In genomic region chr2:202374383-202374782, GRCh38 we compare ENCODE assay signal across 7 cellular contexts. TPM values are rescaled to one million over a fixed set of nuclear protein-coding genes. Genes with fewer than 3 reads are reported as not detected.
DNase-seq lines count a peak whose midpoint lies in the region; ATAC-seq and TF ChIP-seq lines count a peak whose summit lies in the region.
"Not testable (repeated sequence)": the region's sequence is repeated elsewhere in the genome, so short reads cannot be mapped to it uniquely, and the experiment has no call there.

No MANE protein-coding gene starts in this region.

- not testable (repeated sequence) for H3K36me3 ChIP-seq in GM23248 (ENCODE audit: low read depth); Panc1 (ENCODE audit: control insufficient read depth, insufficient read depth, low read length); iPS-20b (ENCODE audit: insufficient read depth, low read depth, low read length); skeletal muscle tissue (ENCODE audit: control insufficient read depth in 3 of 3, insufficient read depth in 3 of 3, low read length in 3 of 3)

- H3K27me3 Mint-ChIP-seq in activated T-cell treated with anti-CD3 and anti-CD28 coated beads, Interleukin-2, amount 50 U/mL, for 4 hours (ENCODE audit: low read depth); effector memory CD8-positive, alpha-beta T cell; nephron progenitor cell (ENCODE audit: low read depth, poor library complexity): not testable (repeated sequence)

- peak overlapping the region; percentile 100 for H3K27ac ChIP-seq in GM23248
- H3K27ac ChIP-seq in Panc1 (ENCODE audit: low read length), result peak overlapping the region; percentile 97
- not testable (repeated sequence) for H3K27ac ChIP-seq in iPS-20b (ENCODE audit: low read length)
- peak overlapping the region; percentile 99 for H3K27ac ChIP-seq in skeletal muscle tissue (ENCODE audit: low read depth, low read length)

- not testable (repeated sequence) for H3K9me3 Mint-ChIP-seq in activated T-cell treated with anti-CD3 and anti-CD28 coated beads, Interleukin-2, amount 50 U/mL, for 4 hours; effector memory CD8-positive, alpha-beta T cell; nephron progenitor cell

- not testable (repeated sequence) for BruUV-seq in Panc1 (replicated peaks; lab: Mats Ljungman, UMichigan)

- peak overlapping the region; percentile 93 for H3K4me3 ChIP-seq in GM23248
- H3K4me3 ChIP-seq in Panc1 (ENCODE audit: low read depth in 2 of 2, low read length in 2 of 2), result peak overlapping the region; percentile 79 to 91
- H3K4me3 ChIP-seq in iPS-20b (ENCODE audit: low read length), result peak overlapping the region; percentile 96
- peak overlapping the region in 1 of 3 donors; percentile 82 for H3K4me3 ChIP-seq in skeletal muscle tissue (ENCODE audit: low read length in 3 of 3)

- WGBS in GM23248 (ENCODE audit: low coverage in 1 of 2, low lambda C conversion rate in 2 of 2, missing lambda C conversion rate in 2 of 2), 2 experiments, result 81% methylated on average over 22 of the region's 22 CpGs

- peaks cover 33% of the 10 kb centered on the region for H3F3A ChIP-seq in GM23248 (ENCODE audit: insufficient read depth)

- not testable (repeated sequence) for H3K4me1 ChIP-seq in GM23248 (ENCODE audit: insufficient read depth); iPS-20b (ENCODE audit: insufficient read depth, low read length)
- peaks cover 14% of the 10 kb centered on the region for H3K4me1 ChIP-seq in Panc1 (ENCODE audit: control insufficient read depth, insufficient read depth, low read length)
- H3K4me1 ChIP-seq in skeletal muscle tissue (ENCODE audit: control insufficient read depth in 3 of 3, insufficient read depth in 3 of 3, low read length in 3 of 3), result peaks cover 10 to 15% (median 10%) of the 10 kb centered on the region in 3 donors

- not testable (repeated sequence) for H3K27ac Mint-ChIP-seq in effector memory CD8-positive, alpha-beta T cell; nephron progenitor cell

- in situ Hi-C loops in GM23248 (cut with MboI); Panc1 (cut with HindIII; ENCODE audit: low pct_unique_long_range_greater_than_20kb, low sequenced_read_pairs): not testable (repeated sequence)

- not testable (repeated sequence) for H3K36me3 Mint-ChIP-seq in activated T-cell treated with anti-CD3 and anti-CD28 coated beads, Interleukin-2, amount 50 U/mL, for 4 hours (ENCODE audit: insufficient read depth); nephron progenitor cell (ENCODE audit: low read depth)
- H3K36me3 Mint-ChIP-seq in effector memory CD8-positive, alpha-beta T cell (ENCODE audit: insufficient read depth), result peaks cover 14% of the 10 kb centered on the region

- not testable (repeated sequence) for H3K27me3 ChIP-seq in GM23248 (replicated peaks; ENCODE audit: insufficient read depth); Panc1 (ENCODE audit: control insufficient read depth, insufficient read depth, low read length); iPS-20b (ENCODE audit: insufficient read depth, low read length); skeletal muscle tissue (ENCODE audit: control insufficient read depth in 3 of 3, insufficient read depth in 3 of 3, low read length in 3 of 3)

- POLR2A ChIA-PET in Panc1 (lab: Charles Lee), result interaction anchor here (0.6 to 1.1 kb wide), 2 partner anchors 22 to 96 kb away, joined by 3 to 4 read pairs; no protein-coding TSS in a partner anchor

- peak overlapping the region; percentile 99 for H3K4me3 Mint-ChIP-seq in activated T-cell treated with anti-CD3 and anti-CD28 coated beads, Interleukin-2, amount 50 U/mL, for 4 hours
- peak overlapping the region; percentile 25 to 97 for H3K4me3 Mint-ChIP-seq in effector memory CD8-positive, alpha-beta T cell
- H3K4me3 Mint-ChIP-seq in nephron progenitor cell, result peak overlapping the region; percentile 99

- H3K9me2 ChIP-seq in GM23248 (ENCODE audit: insufficient read depth), result not testable (repeated sequence)

- peak overlapping the region; percentile 98 for H3K4me2 ChIP-seq in GM23248 (ENCODE audit: unreplicated experiment)

- peak overlapping the region; percentile 93; the same call in 1 of the 2 replicates for H2AFZ ChIP-seq in GM23248

- peaks cover 44% of the 10 kb centered on the region for H3K79me2 ChIP-seq in GM23248 (ENCODE audit: insufficient read depth)

- not testable (repeated sequence) for H3K9me3 ChIP-seq in GM23248 (ENCODE audit: low read depth); Panc1 (ENCODE audit: control insufficient read depth, insufficient read depth, low read depth, low read length); iPS-20b (ENCODE audit: insufficient read depth, low read depth, low read length); skeletal muscle tissue (ENCODE audit: control insufficient read depth in 3 of 3, low read length in 3 of 3)

- ATAC-seq in Panc1; activated T-cell treated with anti-CD3 and anti-CD28 coated beads, Interleukin-2, amount 50 U/mL, for 4 hours; effector memory CD8-positive, alpha-beta T cell (replicated peaks): not testable (repeated sequence)

- not testable (repeated sequence) for H4K20me1 ChIP-seq in GM23248 (ENCODE audit: insufficient read depth)

- CTCF ChIA-PET in Panc1 (lab: Charles Lee), result not testable (repeated sequence)

- intact Hi-C loops in Panc1 (cut with micrococcal nuclease; ENCODE audit: unreplicated experiment), result not testable (repeated sequence)

- DNase-seq in GM23248; Panc1 (ENCODE audit: low read depth, low spot score); activated T-cell treated with anti-CD3 and anti-CD28 coated beads, Interleukin-2, amount 50 U/mL, for 4 hours; effector memory CD8-positive, alpha-beta T cell; nephron progenitor cell: not testable (repeated sequence)

- peaks cover 22% of the 10 kb centered on the region for H3K4me1 Mint-ChIP-seq in activated T-cell treated with anti-CD3 and anti-CD28 coated beads, Interleukin-2, amount 50 U/mL, for 4 hours (ENCODE audit: low read depth)
- peaks cover 9 to 25% of the 10 kb centered on the region in 2 donors for H3K4me1 Mint-ChIP-seq in effector memory CD8-positive, alpha-beta T cell (ENCODE audit: low read depth in 2 of 2)
- H3K4me1 Mint-ChIP-seq in nephron progenitor cell, result peaks cover 46% of the 10 kb centered on the region

- H3K9ac ChIP-seq in GM23248, result peak overlapping the region; percentile 98
- H3K9ac ChIP-seq in iPS-20b (ENCODE audit: low read depth, low read length), result peak overlapping the region; percentile 91; the same call in 1 of the 2 replicates
- H3K9ac ChIP-seq in skeletal muscle tissue (ENCODE audit: low read depth in 1 of 3, low read length in 3 of 3), result peak overlapping the region in 1 of 3 donors; percentile 94

- not testable (repeated sequence) for TF ChIP-seq CTCF in Panc1 (IDR thresholded peaks at IDR 0.05); nephron progenitor cell (IDR thresholded peaks at IDR 0.05)

RNA-seq across cellular contexts. Expression of gene BMPR2, which starts 1.7 kb away (rescaled TPM):
- 29.7 and 31.3 TPM in 2 replicates for total RNA-seq in GM23248 (2014; rRNA removed; shearing (Covaris generic))
- polyA plus RNA-seq in GM23248 (2016; fragmentation: Nextera tagmentation; extraction: Ambion mirVana), result 17.5 and 17.8 TPM in 2 replicates
- total RNA-seq in Panc1 (2021; ENCODE audit: unreplicated experiment), result 65.2 TPM
- polyA plus RNA-seq in Panc1 (2012; ENCODE audit: insufficient read length), result 21.3 TPM
- total RNA-seq in activated T-cell treated with anti-CD3 and anti-CD28 coated beads, Interleukin-2, amount 50 U/mL, for 4 hours, result 1 to 10 TPM; 3.8 to 4.8 (median 3.9) TPM
- total RNA-seq in skeletal muscle tissue, result 24.0 TPM
